In the genomic region with DNA sequence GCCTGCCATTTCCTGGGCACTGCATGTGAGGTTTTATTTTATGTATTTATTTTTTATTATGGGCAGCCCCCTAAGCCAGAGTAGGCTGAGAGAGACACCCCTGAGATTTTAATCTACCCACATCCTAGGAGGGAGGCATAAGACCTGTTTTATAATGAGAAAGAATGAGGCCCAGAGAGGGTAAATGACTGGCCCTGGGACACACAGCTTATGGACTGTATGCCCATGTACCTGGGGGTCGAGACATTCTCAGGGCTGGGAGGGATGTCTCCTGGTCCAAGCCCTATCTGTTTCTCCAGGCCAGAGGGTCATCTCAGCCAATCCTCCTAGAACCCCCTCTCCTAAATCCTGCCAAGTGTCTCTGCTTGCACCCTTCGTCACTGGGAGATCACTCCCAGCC, we compare ENCODE assay signal across 1 cellular context.
TF ChIP-seq lines count a peak whose summit lies in the region.

No MANE protein-coding gene starts in this region.

TF ChIP-seq in HepG2, 621 proteins besides CTCF, POLR2A, EP300 and RAD21:
- TF ChIP-seq, protein P1, sequence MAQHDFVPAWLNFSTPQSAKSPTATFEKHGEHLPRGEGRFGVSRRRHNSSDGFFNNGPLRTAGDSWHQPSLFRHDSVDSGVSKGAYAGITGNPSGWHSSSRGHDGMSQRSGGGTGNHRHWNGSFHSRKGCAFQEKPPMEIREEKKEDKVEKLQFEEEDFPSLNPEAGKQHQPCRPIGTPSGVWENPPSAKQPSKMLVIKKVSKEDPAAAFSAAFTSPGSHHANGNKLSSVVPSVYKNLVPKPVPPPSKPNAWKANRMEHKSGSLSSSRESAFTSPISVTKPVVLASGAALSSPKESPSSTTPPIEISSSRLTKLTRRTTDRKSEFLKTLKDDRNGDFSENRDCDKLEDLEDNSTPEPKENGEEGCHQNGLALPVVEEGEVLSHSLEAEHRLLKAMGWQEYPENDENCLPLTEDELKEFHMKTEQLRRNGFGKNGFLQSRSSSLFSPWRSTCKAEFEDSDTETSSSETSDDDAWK (CRISPR knock-in tag; IDR thresholded peaks at IDR 0.05) = no peak
- no peak for TF ChIP-seq SNRNP70 (IDR thresholded peaks at IDR 0.05; ENCODE audit: low read depth, low read length)
- TF ChIP-seq ZSCAN25 (CRISPR knock-in tag; IDR thresholded peaks at IDR 0.05) = no peak
- TF ChIP-seq ZNF768 (CRISPR knock-in tag; IDR thresholded peaks at IDR 0.05) = peak; percentile 87
TF ChIP-seq in HepG2: peak in this region for 1.
